In genomic region chr16:30482366-30482765, GRCh38 we compare ENCODE assay signal across 11 cellular contexts. TPM values are rescaled to one million over a fixed set of nuclear protein-coding genes. Genes with fewer than 3 reads are reported as not detected.
DNase-seq lines count a peak whose midpoint lies in the region; ATAC-seq and TF ChIP-seq lines count a peak whose summit lies in the region.
"Had no signal": no experiment of that assay in that cellular context is flagged by ENCODE, and none has a peak within 500 bp of the region (broad histone marks: within the 10 kb centered on the region; RNA-seq: fewer than 3 reads in every experiment).

No MANE protein-coding gene starts in this region.

- H3K4me1 Mint-ChIP-seq in central memory CD8-positive, alpha-beta T cell = peaks cover 52% of the 10 kb centered on the region

- H3K27ac Mint-ChIP-seq in central memory CD8-positive, alpha-beta T cell (ENCODE audit: low read depth) = no peak overlapping the region

- TF ChIP-seq CTCF in AG04450 (IDR thresholded peaks at IDR 0.05; ENCODE audit: low read depth, low read length) = peak; percentile 22; the same call in 1 of the 2 replicates
- TF ChIP-seq CTCF in HFF-Myc (IDR thresholded peaks at IDR 0.05; ENCODE audit: low read depth, low read length, missing control alignments) = peak; percentile 31

- no peak for ATAC-seq in central memory CD8-positive, alpha-beta T cell (replicated peaks; ENCODE audit: extremely low read depth, poor library complexity, severe bottlenecking)
- no peak for ATAC-seq in GM21619 (IDR thresholded peaks at IDR 0.05; ENCODE audit: unreplicated experiment)
- no peak for ATAC-seq in GM18867 (IDR thresholded peaks at IDR 0.05; ENCODE audit: unreplicated experiment)
- ATAC-seq: esophagus mucosa had no signal

- POLR2A ChIA-PET in AG04450 (lab: Yijun Ruan, JAX) = no interaction called here

- no peak for DNase-seq in AG04450 (ENCODE audit: low read depth, low spot score)
- no peak for DNase-seq in HFF-Myc (ENCODE audit: extremely low read depth, low read depth)
- DNase-seq in central memory CD8-positive, alpha-beta T cell (ENCODE audit: low spot score in 2 of 2) = no peak
- no peak for DNase-seq in SIG-M5 treated with dmso at 0.1 percent for 504 hours (lab: John Stamatoyannopoulos, UW; ENCODE audit: unreplicated experiment)
- DNase-seq: activated T-cell treated with anti-CD3 and anti-CD28 coated beads, Interleukin-2, amount 50 U/mL, for 48 hours; mesendoderm; NCI-H1092 treated with DMSO at 0.1 percent for 48 hours; uterus had no signal

- no peaks in the 10 kb centered on the region; the same call in 1 of the 2 replicates for H3K9me3 ChIP-seq in AG04450 (ENCODE audit: control insufficient read depth, insufficient read depth, low read length)
- H3K9me3 ChIP-seq: uterus had no signal

- no peak overlapping the region for H3K4me3 ChIP-seq in AG04450 (ENCODE audit: low read depth, low read length)
- no peak overlapping the region for H3K4me3 ChIP-seq in HFF-Myc (replicated peaks; ENCODE audit: low read depth, low read length)
- H3K4me3 ChIP-seq: uterus had no signal

- no peaks in the 10 kb centered on the region for H3K27me3 Mint-ChIP-seq in central memory CD8-positive, alpha-beta T cell

- peaks cover 26% of the 10 kb centered on the region for H3K27me3 ChIP-seq in AG04450 (ENCODE audit: control insufficient read depth, insufficient read depth, low read length)
- H3K27me3 ChIP-seq: uterus had no signal

- CTCF ChIA-PET in AG04450 (lab: Charles Lee) = no interaction called here

- peak overlapping the region; percentile 19 for H3K4me3 Mint-ChIP-seq in central memory CD8-positive, alpha-beta T cell

- H3K36me3 Mint-ChIP-seq in central memory CD8-positive, alpha-beta T cell (ENCODE audit: insufficient read depth) = peaks cover 96% of the 10 kb centered on the region

- no peaks in the 10 kb centered on the region for H3K9me3 Mint-ChIP-seq in central memory CD8-positive, alpha-beta T cell

- no peak overlapping the region for H3K27ac ChIP-seq in AG04450 (ENCODE audit: low read depth, low read length)
- H3K27ac ChIP-seq: uterus had no signal

RNA-seq across cellular contexts. Expression of gene ITGAL, which starts 9.8 kb away (rescaled TPM):
- not detected in 2 replicates for polyA plus RNA-seq in AG04450 (2011; rRNA removed)
- not detected in 2 replicates for polyA minus RNA-seq in AG04450 (2011; rRNA and poly(A)+ RNA removed)

RNA-seq across cellular contexts. Expression of gene SEPHS2, which starts 36.7 kb away (rescaled TPM):
- 41.2 and 47.1 TPM in 2 replicates for polyA plus RNA-seq in AG04450 (2011; rRNA removed)
- 27.1 and 32.0 TPM in 2 replicates for polyA minus RNA-seq in AG04450 (2011; rRNA and poly(A)+ RNA removed)

RNA-seq across cellular contexts. Expression of gene ZNF768, which starts 44.0 kb away (rescaled TPM):
- polyA plus RNA-seq in AG04450 (2011; rRNA removed) = 9.8 and 14.5 TPM in 2 replicates
- polyA minus RNA-seq in AG04450 (2011; rRNA and poly(A)+ RNA removed) = 6.0 and 6.3 TPM in 2 replicates

RNA-seq across cellular contexts. Expression of gene ZNF747, which starts 52.3 kb away (rescaled TPM):
- 4.9 and 5.0 TPM in 2 replicates for polyA plus RNA-seq in AG04450 (2011; rRNA removed)
- 3.6 and 4.5 TPM in 2 replicates for polyA minus RNA-seq in AG04450 (2011; rRNA and poly(A)+ RNA removed)

RNA-seq across cellular contexts. Expression of gene DCTPP1, which starts 52.5 kb away (rescaled TPM):
- polyA plus RNA-seq in AG04450 (2011; rRNA removed) = 34.1 and 34.7 TPM in 2 replicates
- polyA minus RNA-seq in AG04450 (2011; rRNA and poly(A)+ RNA removed) = 9.6 and 15.7 TPM in 2 replicates
